Comparison of ENCODE assay signal across 24 cellular contexts in the genomic region with DNA sequence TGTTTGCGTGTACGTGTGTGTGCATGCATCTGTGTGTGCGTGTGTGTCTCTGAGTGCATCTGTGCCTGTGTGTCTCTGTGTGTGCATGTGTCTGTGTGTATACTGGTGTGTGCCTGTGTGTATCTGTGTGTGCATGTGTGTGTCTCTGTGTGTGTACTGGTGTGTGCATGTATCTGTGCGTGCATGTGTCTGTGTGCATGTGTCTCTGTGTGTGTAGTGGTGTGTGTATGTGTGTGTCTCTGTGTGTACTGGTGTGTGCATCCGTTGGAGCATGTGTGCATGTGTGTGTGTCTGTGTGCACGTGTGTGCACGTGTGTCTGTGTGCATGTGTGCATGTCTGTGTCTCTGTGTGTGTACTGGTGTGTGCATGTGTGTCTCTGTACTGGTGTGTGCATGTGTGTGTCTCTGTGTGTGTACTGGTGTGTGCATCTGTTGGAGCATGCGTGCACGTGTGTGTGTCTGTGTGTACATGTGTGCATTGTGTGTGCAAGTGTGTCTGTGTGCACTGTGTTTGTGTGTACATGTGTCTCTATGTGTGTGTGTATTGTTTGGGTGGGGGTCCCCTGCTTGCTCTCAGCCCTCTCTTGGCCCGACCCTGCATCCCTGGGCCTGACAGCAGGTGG. TPM values are rescaled to one million over a fixed set of nuclear protein-coding genes. Genes with fewer than 3 reads are reported as not detected.
DNase-seq lines count a peak whose midpoint lies in the region; FAIRE-seq and TF ChIP-seq lines count a peak whose summit lies in the region.
"Had no signal": no experiment of that assay in that cellular context is flagged by ENCODE, and none has a peak within 500 bp of the region (broad histone marks: within the 10 kb centered on the region; RNA-seq: fewer than 3 reads in every experiment).

No MANE protein-coding gene starts in this region.

- H3K4ac ChIP-seq in H1 (replicated peaks; ENCODE audit: insufficient read length, low read depth, low read length) = peak overlapping the region; percentile 100

- peak overlapping the region; percentile 92 for H2BK20ac ChIP-seq in H1 (ENCODE audit: low read length)

- H3K14ac ChIP-seq in H1 (ENCODE audit: insufficient read length) = no peak overlapping the region

- H3K18ac ChIP-seq in H1 (ENCODE audit: extremely low read depth, low read length) = peak overlapping the region; percentile 26; the same call in 1 of the 2 replicates

- peak overlapping the region; percentile 6 for H3K27ac Mint-ChIP-seq in Calu3 (ENCODE audit: unreplicated experiment)
- H3K27ac Mint-ChIP-seq in neural progenitor cell = peak overlapping the region; percentile 52

- H3K9me3 ChIP-seq in H1 (ENCODE audit: insufficient read depth in 2 of 2, low read depth in 1 of 2, low read length in 1 of 2) (no peaks in the 10 kb centered on the region), neural progenitor cell (ENCODE audit: low read depth) (no peaks in the 10 kb centered on the region)
- H3K9me3 ChIP-seq: mucosa of descending colon, thoracic aorta had no signal

- peak overlapping the region; percentile 100 for H2AK5ac ChIP-seq in H1 (ENCODE audit: low read depth, low read length)

- no peak for DNase-seq in Calu3
- no peak for DNase-seq in HTR-8/SVneo (ENCODE audit: insufficient read length, low spot score)
- DNase-seq in H1 (ENCODE audit: low read depth in 1 of 2, low spot score in 2 of 2) = no peak
- DNase-seq in neural progenitor cell (ENCODE audit: low spot score) = no peak
- no peak for DNase-seq in activated CD8-positive, alpha-beta memory T cell treated with anti-CD3 and anti-CD28 coated beads, Interleukin-2, amount 50 U/mL, for 4 hours
- no peak for DNase-seq in superior temporal gyrus (ENCODE audit: extremely low spot score)
- DNase-seq in HK-2 (ENCODE audit: unreplicated experiment) = no peak
- DNase-seq: activated CD4-positive, alpha-beta T cell treated with anti-CD3 and anti-CD28 coated beads for 48 hours; activated gamma-delta T cell treated with Interleukin-2 at 50 U/mL for 16 hours; activated T-cell treated with anti-CD3 and anti-CD28 coated beads, Interleukin-2, amount 50 U/mL, for 4 hours; amniotic stem cell; DMS79 treated with DMSO at 0.1 percent for 48 hours; effector CD4-positive, alpha-beta T cell; GF-D8; mucosa of descending colon; NCI-H146; NCI-H446; SHP77 treated with DMSO at 0.1 percent for 48 hours; stimulated activated naive CD4-positive, alpha-beta T cell; T-helper 9 cell had no signal

- H4K5ac ChIP-seq in H1 (ENCODE audit: insufficient read length, low read depth, low read length) = no peak overlapping the region

- CTCF ChIA-PET in Calu3 (lab: Charles Lee) = no interaction called here
- CTCF ChIA-PET in H1 (lab: Charles Lee; ENCODE audit: partially characterized antibody) = no interaction called here

- peaks cover 5 to 71% (median 51%) of the 10 kb centered on the region in 4 experiments for H3K4me1 ChIP-seq in H1 (replicated peaks in 1 of 4; ENCODE audit: control insufficient read depth in 3 of 4, insufficient read depth in 4 of 4, low read length in 3 of 4)
- peaks cover 52% of the 10 kb centered on the region for H3K4me1 ChIP-seq in neural progenitor cell

- H3K27ac ChIP-seq in H1 (ENCODE audit: low read depth, low read length) (peak overlapping the region; percentile 15; the same call in 1 of the 2 replicates), neural progenitor cell (no peak overlapping the region)
- H3K27ac ChIP-seq: VCaP had no signal

- no peaks in the 10 kb centered on the region for H3K9me3 Mint-ChIP-seq in Calu3 (ENCODE audit: low read depth, unreplicated experiment)
- H3K9me3 Mint-ChIP-seq in neural progenitor cell = no peaks in the 10 kb centered on the region
- H3K9me3 Mint-ChIP-seq: activated T-cell treated with anti-CD3 and anti-CD28 coated beads, Interleukin-2, amount 50 U/mL, for 4 hours had no signal

- peak overlapping the region; percentile 96 for H2BK5ac ChIP-seq in H1 (ENCODE audit: low read depth, low read length)

- H3K79me2 ChIP-seq in H1 (ENCODE audit: control insufficient read depth in 1 of 2, insufficient read depth in 2 of 2, low read length in 2 of 2) (0 out of 4 replicates have a peak, but pooled peaks cover 0 to 2% of the 10 kb centered on the region in 2 experiments), neural progenitor cell (ENCODE audit: low read depth) (no peaks in the 10 kb centered on the region)

- H3K4me3 Mint-ChIP-seq in Calu3 (ENCODE audit: low read depth, unreplicated experiment) (no peak overlapping the region), neural progenitor cell (peak overlapping the region; percentile 44)
- H3K4me3 Mint-ChIP-seq: activated T-cell treated with anti-CD3 and anti-CD28 coated beads, Interleukin-2, amount 50 U/mL, for 4 hours had no signal

- H3K9ac ChIP-seq in H1 (replicated peaks in 1 of 4; ENCODE audit: extremely low read depth in 1 of 4, low read depth in 3 of 4, low read length in 3 of 4) (peak overlapping the region in 2 of 4 experiments; percentile 7 to 38; a peak in 3 of 7 replicates), neural progenitor cell (no peak overlapping the region)

- no peak for TF ChIP-seq RAD21 in H1 (IDR thresholded peaks at IDR 0.05 in 1 of 2, conservative IDR thresholded peaks at IDR 0.05 in 1 of 2; ENCODE audit: low read depth in 2 of 2, low read length in 2 of 2)

- H4K20me1 ChIP-seq in H1 (replicated peaks in 1 of 2; ENCODE audit: control insufficient read depth in 1 of 2, insufficient read depth in 2 of 2, low read length in 2 of 2) (peaks cover 0 to 6% of the 10 kb centered on the region in 2 experiments), neural progenitor cell (ENCODE audit: low read depth) (no peaks in the 10 kb centered on the region)

- H3K4me2 ChIP-seq in H1 (ENCODE audit: insufficient read depth in 1 of 2, low read depth in 2 of 2, low read length in 2 of 2) (no peak overlapping the region), neural progenitor cell (no peak overlapping the region)

- H3K27me3 Mint-ChIP-seq in Calu3 (ENCODE audit: unreplicated experiment) = no peaks in the 10 kb centered on the region
- peaks cover 21% of the 10 kb centered on the region for H3K27me3 Mint-ChIP-seq in neural progenitor cell (ENCODE audit: insufficient read depth, low read depth)

- H3K36me3 Mint-ChIP-seq in Calu3 (ENCODE audit: insufficient read depth, unreplicated experiment) (no peaks in the 10 kb centered on the region), neural progenitor cell (no peaks in the 10 kb centered on the region)

- peak overlapping the region; percentile 100 for H2BK12ac ChIP-seq in H1 (ENCODE audit: low read depth, low read length)

- peak overlapping the region; percentile 99 for H4K91ac ChIP-seq in H1 (replicated peaks; ENCODE audit: insufficient read length, low read length)

- H2AFZ ChIP-seq in H1 (ENCODE audit: low read length) (no peak overlapping the region), neural progenitor cell (replicated peaks) (no peak overlapping the region)

- peaks cover 5% of the 10 kb centered on the region for H3K23me2 ChIP-seq in H1 (ENCODE audit: low read depth, low read length)

- FAIRE-seq in HTR-8/SVneo (lab: Jason Lieb, UNC) = peak; percentile 96
- FAIRE-seq in H1 (lab: Jason Lieb, UNC) = no peak
- FAIRE-seq: colon, keratinocyte had no signal

- no peaks in the 10 kb centered on the region; a peak in 1 of 8 replicates for H3K36me3 ChIP-seq in H1 (ENCODE audit: control insufficient read depth in 2 of 4, insufficient read depth in 4 of 4, low read length in 3 of 4)
- no peaks in the 10 kb centered on the region for H3K36me3 ChIP-seq in neural progenitor cell
- H3K36me3 ChIP-seq: thoracic aorta had no signal

- TF ChIP-seq POLR2A in H1 (IDR thresholded peaks at IDR 0.05; ENCODE audit: control extremely low read depth in 1 of 2, low read depth in 2 of 2, low read length in 2 of 2) = no peak

- H3K4me3 ChIP-seq in H1 (ENCODE audit: extremely low read depth in 1 of 4, insufficient read depth in 2 of 4, low read depth in 3 of 4, low read length in 4 of 4) (no peak overlapping the region), neural progenitor cell (no peak overlapping the region)
- H3K4me3 ChIP-seq: mucosa of descending colon, thoracic aorta had no signal

- H2BK120ac ChIP-seq in H1 (replicated peaks; ENCODE audit: low read depth, low read length) = peak overlapping the region; percentile 79

- WGBS in H1 (ENCODE audit: extremely low coverage in 1 of 2, insufficient coverage in 1 of 2, insufficient read length in 1 of 2, insufficient replicate concordance in 2 of 2, low coverage in 1 of 2, low lambda C conversion rate in 2 of 2, missing lambda C conversion rate in 1 of 2), 2 experiments = 90% methylated on average over 10 of the region's 10 CpGs; no CpG with 5 or more reads in 1 of the 2 experiments

- H3F3A ChIP-seq in neural progenitor cell (ENCODE audit: low read depth) = peaks cover 48% of the 10 kb centered on the region

- TF ChIP-seq EP300 in H1 (IDR thresholded peaks at IDR 0.05; ENCODE audit: borderline replicate concordance in 1 of 2, low read depth in 2 of 2, low read length in 2 of 2) = no peak

- H3K56ac ChIP-seq in H1 (replicated peaks; ENCODE audit: insufficient read length, low read depth, low read length) = no peak overlapping the region

- TF ChIP-seq CTCF in Calu3 (IDR thresholded peaks at IDR 0.05; ENCODE audit: unreplicated experiment) (no peak), H1 (IDR thresholded peaks at IDR 0.05; ENCODE audit: control extremely low read depth in 1 of 3, insufficient read depth in 1 of 3, low read depth in 1 of 3, low read length in 3 of 3) (no peak), neural progenitor cell (IDR thresholded peaks at IDR 0.05) (no peak)

- H3K79me1 ChIP-seq in H1 (ENCODE audit: low read depth, low read length) = peaks cover 4% of the 10 kb centered on the region; the same call in 1 of the 2 replicates

- no TSS peak for BruUV-seq in Calu3 (replicated peaks; lab: Mats Ljungman, UMichigan)

- H4K8ac ChIP-seq in H1 (ENCODE audit: extremely low read depth, insufficient read depth, low read length) = no peak overlapping the region

- no peaks in the 10 kb centered on the region; a peak in 1 of 7 replicates for H3K27me3 ChIP-seq in H1 (replicated peaks in 1 of 4; ENCODE audit: control insufficient read depth in 3 of 4, extremely low read depth in 1 of 4, insufficient read depth in 3 of 4, low read length in 3 of 4)
- H3K27me3 ChIP-seq in neural progenitor cell = no peaks in the 10 kb centered on the region

- POLR2A ChIA-PET in H1 (lab: Charles Lee; ENCODE audit: partially characterized antibody) = no interaction called here

- peak overlapping the region; percentile 99 for H2BK15ac ChIP-seq in H1 (ENCODE audit: low read length)

- no peak overlapping the region for H3K23ac ChIP-seq in H1 (ENCODE audit: insufficient read length)

- H3K4me1 Mint-ChIP-seq in Calu3 (ENCODE audit: low read depth, unreplicated experiment) = peaks cover 18% of the 10 kb centered on the region
- H3K4me1 Mint-ChIP-seq in neural progenitor cell = peaks cover 78% of the 10 kb centered on the region

- intact Hi-C loops in Calu3 (cut with micrococcal nuclease; ENCODE audit: unreplicated experiment) = no loop called here

RNA-seq across cellular contexts. Expression of gene NOTCH1, which starts 23.8 kb away (rescaled TPM):
- 11.7 and 17.7 TPM in 2 replicates for total RNA-seq in Calu3 (2022)
- total RNA-seq in H1 (2021; fragmentation: NEBNext Ultra II Directional; extraction: Animal tissue kit (Norgen Biotek cat#: 25700)) = 55.6 and 60.9 TPM in 2 replicates
- polyA plus RNA-seq in H1 (2011; rRNA removed) = 6.9 and 19.9 TPM in 2 replicates
- polyA plus RNA-seq in H1 (2011; cell fraction: cytosol; rRNA removed) = 7.3 TPM
- 41.0 TPM for polyA plus RNA-seq in H1 (2011; cell fraction: nucleus; rRNA removed)
- polyA plus RNA-seq in H1 (2012, experiment 1 of 2) = 17.4 to 31.4 TPM (median 28.7 TPM) in 4 replicates
- 20.1 TPM for polyA plus RNA-seq in H1 (2012, experiment 2 of 2)
- polyA plus RNA-seq in H1 (2013, experiment 1 of 2) = 33.5 TPM
- polyA plus RNA-seq in H1 (2013, experiment 2 of 2) = 26.3 TPM
- 12.2 and 13.8 TPM in 2 replicates for polyA minus RNA-seq in H1 (2011; rRNA and poly(A)+ RNA removed)
- polyA minus RNA-seq in H1 (2011; cell fraction: cytosol; rRNA and poly(A)+ RNA removed) = 58.8 TPM
- polyA minus RNA-seq in H1 (2011; cell fraction: nucleus; rRNA and poly(A)+ RNA removed) = 41.9 TPM
- 11.7 and 32.4 TPM in 2 replicates for total RNA-seq in neural progenitor cell (ENCODE audit: low replicate concordance)
